ENCODE assay signal across 9 cellular contexts in the genomic region with DNA sequence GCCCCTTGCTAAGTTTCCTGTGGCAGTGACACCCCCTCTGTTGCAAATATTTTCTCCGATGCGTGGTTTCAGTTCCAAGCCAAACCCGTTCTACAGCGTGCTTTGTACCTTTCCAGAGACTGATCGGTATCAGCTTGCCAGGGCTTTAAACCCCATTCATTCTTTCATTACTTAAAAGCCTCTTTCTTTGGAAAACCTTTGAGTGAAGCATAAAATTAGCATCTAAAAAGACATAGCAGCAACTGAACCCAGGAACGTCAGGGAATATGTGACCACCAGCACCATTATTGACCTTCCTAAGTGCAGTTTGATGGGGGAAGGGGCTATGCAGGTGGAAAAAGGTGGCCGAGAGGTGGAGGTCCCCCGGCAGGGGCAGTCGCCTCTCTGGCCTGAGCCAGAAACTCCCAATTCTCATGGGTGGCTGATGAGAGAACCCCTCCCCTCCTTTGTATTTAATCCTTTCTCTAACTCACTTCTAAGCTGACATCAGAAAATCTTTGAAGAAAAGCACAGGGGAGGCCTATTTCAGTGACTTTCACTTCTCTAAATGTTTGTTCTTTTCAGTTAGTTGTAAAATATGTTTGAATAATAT.
DNase-seq lines count a peak whose midpoint lies in the region; ATAC-seq and TF ChIP-seq lines count a peak whose summit lies in the region.
"Had no signal": no experiment of that assay in that cellular context is flagged by ENCODE, and none has a peak within 500 bp of the region (broad histone marks: within the 10 kb centered on the region; RNA-seq: fewer than 3 reads in every experiment).

No MANE protein-coding gene starts in this region.

- ATAC-seq in GM21825 (IDR thresholded peaks at IDR 0.05; ENCODE audit: unreplicated experiment) (peak; percentile 64), GM18861 (IDR thresholded peaks at IDR 0.05; ENCODE audit: unreplicated experiment) (no peak)

- H3K36me3 ChIP-seq in GM06990 (ENCODE audit: control insufficient read depth, insufficient read depth, low read length), result no peaks in the 10 kb centered on the region
- H3K36me3 ChIP-seq: breast epithelium had no signal

- H3K4me3 ChIP-seq in GM06990 (replicated peaks; ENCODE audit: low read depth, low read length), result peak overlapping the region; percentile 32
- H3K4me3 ChIP-seq: breast epithelium had no signal

- TF ChIP-seq CTCF in GM06990 (IDR thresholded peaks at IDR 0.05; ENCODE audit: insufficient read depth, low read length, poor library complexity, severe bottlenecking), result no peak

- peak; percentile 73 for DNase-seq in GM06990 (ENCODE audit: extremely low read depth, insufficient read length)
- DNase-seq in RPMI8226, result peak; percentile 28
- DNase-seq in kidney tubule cell (ENCODE audit: low spot score), result peak; percentile 45
- no peak for DNase-seq in HK-2 (ENCODE audit: unreplicated experiment)
- no peak for DNase-seq in stimulated activated CD4-positive, alpha-beta T cell treated with anti-CD3 and anti-CD28 coated beads, Interleukin-1b, Interleukin-23, amount 100 ng/mL, for 48 hours
- no peak for DNase-seq in hepatic stellate cell (ENCODE audit: low spot score)

- no peaks in the 10 kb centered on the region for H3K27me3 ChIP-seq in GM06990 (replicated peaks; ENCODE audit: control insufficient read depth, insufficient read depth, low read length)
- H3K27me3 ChIP-seq: breast epithelium had no signal

Comparison
In these comparisons a context has a peak if more than half of its experiments do, and no peak if none do; other contexts are left out.
1. DNase-seq: peak in GM06990 (single experiment), RPMI8226 (single experiment) and kidney tubule cell (single experiment); none in HK-2 (single experiment), stimulated activated CD4-positive, alpha-beta T cell treated with anti-CD3 and anti-CD28 coated beads, Interleukin-1b, Interleukin-23, amount 100 ng/mL, for 48 hours (single experiment) and hepatic stellate cell (single experiment).